ENCODE assay signal across 12 cellular contexts in genomic region chr7:45982912-45983719, GRCh38.
"Had no signal": no experiment of that assay in that cellular context is flagged by ENCODE, and none has a peak within 500 bp of the region (broad histone marks: within the 10 kb centered on the region; RNA-seq: fewer than 3 reads in every experiment).

No MANE protein-coding gene starts in this region.

- H3K4me3 ChIP-seq: left ventricle myocardium inferior, mucosa of descending colon had no signal

- H3K27ac ChIP-seq: left ventricle myocardium inferior, neutrophil had no signal

- H3K27me3 ChIP-seq: neutrophil had no signal

- H3K36me3 ChIP-seq: left ventricle myocardium inferior, neutrophil had no signal

- ATAC-seq: activated CD4-positive, CD25-positive, alpha-beta regulatory T cell treated with anti-CD3 and anti-CD28 coated beads, Interleukin-2, amount 50 U/mL, for 24 hours; esophagus mucosa; mucosa of descending colon; naive thymus-derived CD8-positive, alpha-beta T cell; stimulated activated naive CD8-positive, alpha-beta T cell treated with anti-CD3 and anti-CD28 coated beads, Interleukin-15, Interleukin-2, amounts not matched to agents 100 U/mL and 50 U/mL, for 24 hours had no signal

- H3K9me3 ChIP-seq: mucosa of descending colon, neutrophil had no signal

- DNase-seq: activated CD4-positive, alpha-beta T cell treated with anti-CD3 and anti-CD28 coated beads, Interleukin-2, amount 50 U/mL, for 4 hours; activated naive CD4-positive, alpha-beta T cell treated with anti-CD3 and anti-CD28 coated beads, Interleukin-2, amount 10 ng/mL, durations not matched to agents 7 days and 5 days; activated T-cell treated with anti-CD3 and anti-CD28 coated beads, Interleukin-2, amount 50 U/mL, for 1 hour; hippocampal formation; left ventricle myocardium inferior; mucosa of descending colon; naive thymus-derived CD8-positive, alpha-beta T cell; small intestine; stimulated activated naive CD8-positive, alpha-beta T cell treated with anti-CD3 and anti-CD28 coated beads, Interleukin-15, Interleukin-2, amounts not matched to agents 100 U/mL and 50 U/mL, for 24 hours had no signal
